ENCODE assay signal across 8 cellular contexts in the genomic region with DNA sequence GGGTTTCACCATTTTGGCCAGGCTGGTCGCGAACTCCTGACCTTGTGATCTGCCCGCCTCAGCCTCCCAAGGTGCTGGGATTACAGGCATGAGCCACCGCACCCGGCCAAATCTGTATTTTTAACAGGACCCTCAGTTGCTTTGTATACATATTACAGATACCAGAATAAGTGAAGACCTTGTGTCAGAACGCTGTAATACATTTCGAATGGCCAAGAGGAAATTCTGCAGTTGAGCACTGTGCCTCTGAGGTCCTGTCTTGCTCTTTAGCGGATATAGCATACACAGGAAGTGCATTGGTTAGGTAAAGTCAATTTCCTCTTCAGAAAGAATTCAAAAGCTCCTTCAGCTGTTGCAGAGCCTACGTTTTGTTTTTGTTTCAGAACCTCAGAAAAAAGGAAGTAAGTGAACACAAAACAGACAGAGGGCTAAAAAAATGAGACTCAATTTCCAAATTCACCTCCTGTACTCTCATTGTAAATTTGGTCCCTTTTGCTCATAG. TPM values are rescaled to one million over a fixed set of nuclear protein-coding genes. Genes with fewer than 3 reads are reported as not detected.
DNase-seq lines count a peak whose midpoint lies in the region; ATAC-seq and TF ChIP-seq lines count a peak whose summit lies in the region.

No MANE protein-coding gene starts in this region.

- peaks cover 14% of the 10 kb centered on the region for H3K36me3 ChIP-seq in SK-N-MC (ENCODE audit: insufficient read depth, low read length)
- no peaks in the 10 kb centered on the region for H3K36me3 ChIP-seq in right lobe of liver
- peaks cover under 1% of the 10 kb centered on the region for H3K36me3 ChIP-seq in brain microvascular endothelial cell (replicated peaks)

- peak; percentile 79 for ATAC-seq in GM18868 (IDR thresholded peaks at IDR 0.05; ENCODE audit: unreplicated experiment)
- ATAC-seq in HG02852 (IDR thresholded peaks at IDR 0.05; ENCODE audit: unreplicated experiment): peak; percentile 88
- peak; percentile 49 to 77 (median 62) for ATAC-seq in right lobe of liver

- H3K4me1 Mint-ChIP-seq in MCF 10A (ENCODE audit: insufficient read depth, unreplicated experiment): peaks cover 12% of the 10 kb centered on the region

- H3K27me3 Mint-ChIP-seq in MCF 10A (ENCODE audit: insufficient read depth, unreplicated experiment): no peaks in the 10 kb centered on the region

- DNase-seq in SK-N-MC (ENCODE audit: low read depth, low spot score) (no peak), right lobe of liver (no peak), DMS79 (lab: John Stamatoyannopoulos, UW) (no peak), MCF 10A (ENCODE audit: unreplicated experiment) (no peak), brain microvascular endothelial cell (no peak), ACHN (no peak)

- H3K27ac ChIP-seq in SK-N-MC (peak overlapping the region; percentile 54), right lobe of liver (peak overlapping the region in 2 of 3 donors; percentile 20 to 41), brain microvascular endothelial cell (no peak overlapping the region)

- no peaks in the 10 kb centered on the region for H3K9me3 Mint-ChIP-seq in MCF 10A (ENCODE audit: unreplicated experiment)

- 42% methylated on average over 9 of the region's 9 CpGs for WGBS in right lobe of liver (ENCODE audit: insufficient coverage, low coverage, low lambda C conversion rate, missing lambda C conversion rate)

- H3K27me3 ChIP-seq in right lobe of liver: no peaks in the 10 kb centered on the region
- no peaks in the 10 kb centered on the region for H3K27me3 ChIP-seq in brain microvascular endothelial cell (replicated peaks)

- no peak overlapping the region for H3K27ac Mint-ChIP-seq in MCF 10A (ENCODE audit: low read depth, unreplicated experiment)

- BruUV-seq in MCF 10A (replicated peaks; lab: Mats Ljungman, UMichigan): no TSS peak

- H3K9me3 ChIP-seq in SK-N-MC (ENCODE audit: low read depth, low read length) (no peaks in the 10 kb centered on the region), right lobe of liver (no peaks in the 10 kb centered on the region)

- H3K9ac ChIP-seq in SK-N-MC (ENCODE audit: insufficient read length): no peak overlapping the region

- intact Hi-C loops in right lobe of liver (cut with DNase I) (no loop called here), MCF 10A (cut with micrococcal nuclease) (no loop called here)

- H3K36me3 Mint-ChIP-seq in MCF 10A (ENCODE audit: insufficient read depth, unreplicated experiment): peaks cover 3% of the 10 kb centered on the region

- CTCF ChIA-PET in MCF 10A (lab: Yijun Ruan, JAX): interaction anchor here (0.7 kb wide), 1 partner anchor 734 kb away, joined by 4 read pairs; no protein-coding TSS in a partner anchor

- TF ChIP-seq POLR2A in right lobe of liver (IDR thresholded peaks at IDR 0.05): no peak

- POLR2A ChIA-PET in MCF 10A (lab: Yijun Ruan, JAX): no interaction called here

- in situ Hi-C loops in brain microvascular endothelial cell (cut with HindIII; ENCODE audit: low pct_ligation_motif_present, low sequenced_read_pairs): no loop called here
- in situ Hi-C loops in ACHN (cut with HindIII; ENCODE audit: low pct_ligation_motif_present, low pct_unique_long_range_greater_than_20kb, low sequenced_read_pairs): no loop called here

- TF ChIP-seq CTCF in right lobe of liver (IDR thresholded peaks at IDR 0.05) (no peak), MCF 10A (IDR thresholded peaks at IDR 0.05; ENCODE audit: unreplicated experiment) (no peak), brain microvascular endothelial cell (IDR thresholded peaks at IDR 0.05; ENCODE audit: low read depth, low read length, missing control alignments) (no peak)

- H3K4me3 ChIP-seq in SK-N-MC: no peak overlapping the region
- no peak overlapping the region for H3K4me3 ChIP-seq in right lobe of liver
- H3K4me3 ChIP-seq in brain microvascular endothelial cell (ENCODE audit: low read depth, low read length): no peak overlapping the region

- H3K4me1 ChIP-seq in right lobe of liver: no peaks in the 10 kb centered on the region

- no peak overlapping the region for H3K4me3 Mint-ChIP-seq in MCF 10A (ENCODE audit: unreplicated experiment)

RNA-seq across cellular contexts. Expression of gene CRLF3, which starts 15.7 kb away (rescaled TPM):
- total RNA-seq in right lobe of liver (1 to 10 TPM; 2.4 to 6.7 (median 5.0) TPM), MCF 10A (2022) (14.7 and 15.0 TPM in 2 replicates)

RNA-seq across cellular contexts. Expression of gene ATAD5, which starts 22.9 kb away (rescaled TPM):
- total RNA-seq in right lobe of liver (1 to 10 TPM in 2 of 6 experiments, under 1 TPM in 4; 0.29 to 2.7 (median 0.67) TPM), MCF 10A (2022) (2.8 and 3.6 TPM in 2 replicates)
